In genomic region chr2:85564144-85564563, GRCh38 we compare ENCODE assay signal across 14 cellular contexts. TPM values are rescaled to one million over a fixed set of nuclear protein-coding genes. Genes with fewer than 3 reads are reported as not detected.
DNase-seq lines count a peak whose midpoint lies in the region; ATAC-seq and TF ChIP-seq lines count a peak whose summit lies in the region.
"Had no signal": no experiment of that assay in that cellular context is flagged by ENCODE, and none has a peak within 500 bp of the region (broad histone marks: within the 10 kb centered on the region; RNA-seq: fewer than 3 reads in every experiment).

No MANE protein-coding gene starts in this region.

- peaks cover 8% of the 10 kb centered on the region for H3K36me3 Mint-ChIP-seq in CD8-positive, alpha-beta T cell
- H3K36me3 Mint-ChIP-seq in immature natural killer cell (no peaks in the 10 kb centered on the region), T-helper 17 cell (ENCODE audit: low read depth) (no peaks in the 10 kb centered on the region)

- H3F3A ChIP-seq in GM23248 (ENCODE audit: insufficient read depth) = no peaks in the 10 kb centered on the region

- no peaks in the 10 kb centered on the region for H3K27me3 Mint-ChIP-seq in CD8-positive, alpha-beta T cell (ENCODE audit: low read depth)
- H3K27me3 Mint-ChIP-seq in immature natural killer cell (ENCODE audit: low read depth in 3 of 3) (peaks cover 4 to 7% (median 6%) of the 10 kb centered on the region in 3 donors), T-helper 17 cell (no peaks in the 10 kb centered on the region)
- H3K27me3 Mint-ChIP-seq: activated T-helper 17 cell treated with anti-CD3 and anti-CD28 coated beads, Interleukin-2, amount 50 U/mL, for 72 hours had no signal

- peak overlapping the region; percentile 66; the same call in 1 of the 2 replicates for H2AFZ ChIP-seq in GM23248
- peak overlapping the region; percentile 61; the same call in 1 of the 2 replicates for H2AFZ ChIP-seq in OCI-LY3 (ENCODE audit: low read depth, low read length)

- 86 to 89% methylated on average over 5 of the region's 5 CpGs for WGBS in GM23248 (ENCODE audit: low coverage in 1 of 2, low lambda C conversion rate in 2 of 2, missing lambda C conversion rate in 2 of 2), 2 experiments
- 82 to 88% methylated on average over 5 of the region's 5 CpGs for WGBS in body of pancreas, 2 donors

- H3K9me2 ChIP-seq in GM23248 (ENCODE audit: insufficient read depth) = no peaks in the 10 kb centered on the region

- peaks cover 17% of the 10 kb centered on the region for H3K4me1 Mint-ChIP-seq in CD8-positive, alpha-beta T cell (ENCODE audit: low read depth)
- H3K4me1 Mint-ChIP-seq in immature natural killer cell = peaks cover 23 to 26% of the 10 kb centered on the region in 2 donors
- H3K4me1 Mint-ChIP-seq in T-helper 17 cell = peaks cover 13% of the 10 kb centered on the region

- no peak overlapping the region for H3K27ac ChIP-seq in CD8-positive, alpha-beta T cell (ENCODE audit: low read depth, low read length)
- H3K27ac ChIP-seq in GM23248 (no peak overlapping the region), OCI-LY3 (ENCODE audit: low read length) (peak overlapping the region; percentile 37), body of pancreas (no peak overlapping the region)
- H3K27ac ChIP-seq: lower lobe of right lung had no signal

- no peak for ATAC-seq in CD8-positive, alpha-beta T cell
- no peak for ATAC-seq in T-helper 17 cell
- no peak for ATAC-seq in body of pancreas
- ATAC-seq: activated T-helper 17 cell treated with anti-CD3 and anti-CD28 coated beads, Interleukin-2, amount 50 U/mL, for 72 hours had no signal

- H4K20me1 ChIP-seq in GM23248 (ENCODE audit: insufficient read depth) = no peaks in the 10 kb centered on the region
- no peaks in the 10 kb centered on the region for H4K20me1 ChIP-seq in OCI-LY3 (ENCODE audit: insufficient read depth, low read length)

- H3K9me3 ChIP-seq in CD8-positive, alpha-beta T cell (ENCODE audit: low read length) = no peaks in the 10 kb centered on the region
- H3K9me3 ChIP-seq in GM23248 (ENCODE audit: low read depth) = no peaks in the 10 kb centered on the region
- H3K9me3 ChIP-seq in OCI-LY3 (ENCODE audit: insufficient read depth, low read length) = no peaks in the 10 kb centered on the region
- no peaks in the 10 kb centered on the region for H3K9me3 ChIP-seq in T-helper 17 cell (ENCODE audit: control insufficient read depth, low read length, poor library complexity, severe bottlenecking)
- no peaks in the 10 kb centered on the region for H3K9me3 ChIP-seq in body of pancreas
- H3K9me3 ChIP-seq: Caco-2, lower lobe of right lung had no signal

- no peaks in the 10 kb centered on the region for H3K36me3 ChIP-seq in CD8-positive, alpha-beta T cell (ENCODE audit: insufficient read depth, low read length)
- H3K36me3 ChIP-seq in GM23248 (ENCODE audit: low read depth) (no peaks in the 10 kb centered on the region), OCI-LY3 (replicated peaks; ENCODE audit: low read depth, low read length) (peaks cover under 1% of the 10 kb centered on the region), body of pancreas (replicated peaks in 1 of 2; ENCODE audit: insufficient read depth in 1 of 2, low read depth in 2 of 2) (no peaks in the 10 kb centered on the region)
- H3K36me3 ChIP-seq: lower lobe of right lung had no signal

- CTCF ChIA-PET in CD8-positive, alpha-beta T cell (lab: Charles Lee) = interaction anchor here (0.6 kb wide), 1 partner anchor 161 kb away, joined by 3 read pairs; no protein-coding TSS in a partner anchor

- no peak for DNase-seq in CD8-positive, alpha-beta T cell
- DNase-seq in GM23248 (no peak), immature natural killer cell (no peak), T-helper 17 cell (no peak), NCI-H2081 (lab: John Stamatoyannopoulos, UW) (no peak), NCI-H1436 (lab: John Stamatoyannopoulos, UW) (no peak), body of pancreas (no peak)
- DNase-seq: activated CD4-positive, alpha-beta T cell treated with anti-CD3 and anti-CD28 coated beads for 48 hours; Caco-2; dermis blood vessel endothelial cell; lower lobe of right lung; NCI-H1105 had no signal

- H3K4me2 ChIP-seq in GM23248 (ENCODE audit: unreplicated experiment) = no peak overlapping the region
- peak overlapping the region; percentile 60 for H3K4me2 ChIP-seq in OCI-LY3 (ENCODE audit: low read length)

- peaks cover 6% of the 10 kb centered on the region for H3K4me1 ChIP-seq in CD8-positive, alpha-beta T cell (ENCODE audit: insufficient read depth, low read length)
- H3K4me1 ChIP-seq in GM23248 (ENCODE audit: insufficient read depth) (peaks cover 13% of the 10 kb centered on the region), OCI-LY3 (ENCODE audit: low read length) (peaks cover 25% of the 10 kb centered on the region), body of pancreas (peaks cover 16% of the 10 kb centered on the region)

- intact Hi-C loops in CD8-positive, alpha-beta T cell (cut with DNase I, micrococcal nuclease) = loop anchor here in 1 of 2 experiments (5.0 kb wide), 1 partner anchor 212 kb away; the partner anchor contains the start of genes ELMOD3 and RETSAT
- intact Hi-C loops in body of pancreas (cut with DNase I) = no loop called here

- peaks cover 20% of the 10 kb centered on the region for H3K79me2 ChIP-seq in GM23248 (ENCODE audit: insufficient read depth)
- H3K79me2 ChIP-seq in OCI-LY3 (ENCODE audit: low read length) = peaks cover 17% of the 10 kb centered on the region

- H3K27ac Mint-ChIP-seq in CD8-positive, alpha-beta T cell = no peak overlapping the region
- peak overlapping the region in 1 of 6 donors; percentile 74 for H3K27ac Mint-ChIP-seq in immature natural killer cell
- no peak overlapping the region for H3K27ac Mint-ChIP-seq in T-helper 17 cell
- H3K27ac Mint-ChIP-seq: activated T-helper 17 cell treated with anti-CD3 and anti-CD28 coated beads, Interleukin-2, amount 50 U/mL, for 72 hours had no signal

- H3K9ac ChIP-seq in GM23248 (no peak overlapping the region), OCI-LY3 (ENCODE audit: low read length) (peak overlapping the region; percentile 31; the same call in 1 of the 2 replicates)

- POLR2A ChIA-PET in CD8-positive, alpha-beta T cell (lab: Charles Lee) = interaction anchor here (1.3 kb wide), 1 partner anchor 210 kb away, joined by 3 read pairs; the partner anchor contains the start of genes ELMOD3 and RETSAT

- no peak overlapping the region for H3K4me3 ChIP-seq in CD8-positive, alpha-beta T cell (ENCODE audit: low read depth, low read length)
- no peak overlapping the region for H3K4me3 ChIP-seq in GM23248
- H3K4me3 ChIP-seq in OCI-LY3 (ENCODE audit: low read length) = peak overlapping the region; percentile 36
- no peak overlapping the region for H3K4me3 ChIP-seq in body of pancreas
- H3K4me3 ChIP-seq: lower lobe of right lung had no signal

- TF ChIP-seq POLR2A in body of pancreas (IDR thresholded peaks at IDR 0.05) = no peak

- H3K9me3 Mint-ChIP-seq in CD8-positive, alpha-beta T cell = no peaks in the 10 kb centered on the region
- H3K9me3 Mint-ChIP-seq in immature natural killer cell = peaks cover 0 to 1% (median 0%) of the 10 kb centered on the region in 6 donors
- H3K9me3 Mint-ChIP-seq: activated T-helper 17 cell treated with anti-CD3 and anti-CD28 coated beads, Interleukin-2, amount 50 U/mL, for 72 hours had no signal

- H3K4me3 Mint-ChIP-seq in CD8-positive, alpha-beta T cell = peak overlapping the region; percentile 0
- H3K4me3 Mint-ChIP-seq in immature natural killer cell (peak overlapping the region in 3 of 5 donors; percentile 25 to 58 (median 55)), T-helper 17 cell (no peak overlapping the region)
- H3K4me3 Mint-ChIP-seq: activated T-helper 17 cell treated with anti-CD3 and anti-CD28 coated beads, Interleukin-2, amount 50 U/mL, for 72 hours had no signal

- TF ChIP-seq CTCF in CD8-positive, alpha-beta T cell (IDR thresholded peaks at IDR 0.05) = no peak
- no peak for TF ChIP-seq CTCF in OCI-LY3 (IDR thresholded peaks at IDR 0.05; ENCODE audit: low read depth, low read length)
- TF ChIP-seq CTCF in body of pancreas (IDR thresholded peaks at IDR 0.05) = no peak

- H3K27me3 ChIP-seq in CD8-positive, alpha-beta T cell (ENCODE audit: insufficient read depth, low read length) = no peaks in the 10 kb centered on the region
- H3K27me3 ChIP-seq in GM23248 (replicated peaks; ENCODE audit: insufficient read depth) = no peaks in the 10 kb centered on the region
- H3K27me3 ChIP-seq in OCI-LY3 (ENCODE audit: low read depth, low read length) = no peaks in the 10 kb centered on the region
- H3K27me3 ChIP-seq in body of pancreas = no peaks in the 10 kb centered on the region

- in situ Hi-C loops in GM23248 (cut with MboI) = no loop called here

RNA-seq across cellular contexts. Expression of gene GGCX, which starts 2.9 kb away (rescaled TPM):
- total RNA-seq in CD8-positive, alpha-beta T cell = 10 to 100 TPM; 20.7 to 24.0 TPM
- total RNA-seq in GM23248 (2014; rRNA removed; shearing (Covaris generic)) = 74.7 and 81.3 TPM in 2 replicates
- polyA plus RNA-seq in GM23248 (2016; fragmentation: Nextera tagmentation; extraction: Ambion mirVana) = 62.7 and 65.4 TPM in 2 replicates
- polyA plus RNA-seq in immature natural killer cell = 10 to 100 TPM; 11.4 to 31.7 (median 21.0) TPM
- total RNA-seq in T-helper 17 cell = 10 to 100 TPM; 15.6 to 17.8 TPM
- total RNA-seq in body of pancreas = 10 to 100 TPM; 35.5 to 48.1 TPM

RNA-seq across cellular contexts. Expression of gene VAMP8, which starts 13.2 kb away (rescaled TPM):
- 10 to 100 TPM; 28.1 to 28.7 TPM for total RNA-seq in CD8-positive, alpha-beta T cell
- 1.7 TPM in 1 of 2 replicates, not detected in the other for total RNA-seq in GM23248 (2014; rRNA removed; shearing (Covaris generic))
- polyA plus RNA-seq in GM23248 (2016; fragmentation: Nextera tagmentation; extraction: Ambion mirVana) (1.0 and 1.2 TPM in 2 replicates), immature natural killer cell (100 to 1,000 TPM; 457 to 687 (median 617) TPM)
- total RNA-seq in T-helper 17 cell (100 to 1,000 TPM in 1 of 2 donors, 10 to 100 TPM in 1; 82.3 to 104 TPM), body of pancreas (100 to 1,000 TPM in 1 of 2 donors, 10 to 100 TPM in 1; 39.6 to 111 TPM)

RNA-seq across cellular contexts. Expression of gene VAMP5, which starts 20.1 kb away (rescaled TPM):
- total RNA-seq in CD8-positive, alpha-beta T cell = 10 to 100 TPM; 22.7 to 23.9 TPM
- 50.3 and 59.0 TPM in 2 replicates for total RNA-seq in GM23248 (2014; rRNA removed; shearing (Covaris generic))
- polyA plus RNA-seq in GM23248 (2016; fragmentation: Nextera tagmentation; extraction: Ambion mirVana) (287 and 289 TPM in 2 replicates), immature natural killer cell (100 to 1,000 TPM; 154 to 219 (median 201) TPM)
- total RNA-seq in T-helper 17 cell (10 to 100 TPM; 38.2 to 39.5 TPM), body of pancreas (10 to 100 TPM in 1 of 2 donors, 1 to 10 TPM in 1; 3.0 to 10.4 TPM)

RNA-seq across cellular contexts. Expression of gene MAT2A, which starts 25.2 kb away (rescaled TPM):
- 100 to 1,000 TPM; 105 to 107 TPM for total RNA-seq in CD8-positive, alpha-beta T cell
- total RNA-seq in GM23248 (2014; rRNA removed; shearing (Covaris generic)) = 104 and 125 TPM in 2 replicates
- polyA plus RNA-seq in GM23248 (2016; fragmentation: Nextera tagmentation; extraction: Ambion mirVana) (193 and 217 TPM in 2 replicates), immature natural killer cell (100 to 1,000 TPM in 1 of 3 donors, 10 to 100 TPM in 2; 46.5 to 115 (median 63.9) TPM)
- total RNA-seq in T-helper 17 cell (100 to 1,000 TPM in 1 of 2 donors, 10 to 100 TPM in 1; 98.6 to 110 TPM), body of pancreas (100 to 1,000 TPM; 388 to 576 TPM)

RNA-seq across cellular contexts. Expression of gene RNF181, which starts 31.4 kb away (rescaled TPM):
- 10 to 100 TPM; 38.1 to 41.0 TPM for total RNA-seq in CD8-positive, alpha-beta T cell
- total RNA-seq in GM23248 (2014; rRNA removed; shearing (Covaris generic)) = 159 and 178 TPM in 2 replicates
- polyA plus RNA-seq in GM23248 (2016; fragmentation: Nextera tagmentation; extraction: Ambion mirVana) (294 and 308 TPM in 2 replicates), immature natural killer cell (100 to 1,000 TPM; 224 to 326 (median 256) TPM)
- total RNA-seq in T-helper 17 cell (10 to 100 TPM; 42.8 to 43.3 TPM), body of pancreas (10 to 100 TPM; 54.4 to 89.5 TPM)

Comparison
In these comparisons a context has a peak if more than half of its experiments do, and no peak if none do; other contexts are left out.
1. RNA of gene VAMP8, which starts 13.2 kb away (total RNA-seq): 39.6 to 111 TPM in body of pancreas, 82.3 to 104 TPM in T-helper 17 cell and 28.1 to 28.7 TPM in CD8-positive, alpha-beta T cell; 1.7 TPM in GM23248; every median in the first group is over 10 times any median in the second.